In genomic region chr2:70258532-70258875, GRCh38 we compare ENCODE assay signal across 8 cellular contexts. TPM values are rescaled to one million over a fixed set of nuclear protein-coding genes. Genes with fewer than 3 reads are reported as not detected.
DNase-seq lines count a peak whose midpoint lies in the region; ATAC-seq and TF ChIP-seq lines count a peak whose summit lies in the region.

No MANE protein-coding gene starts in this region.

- no peak for TF ChIP-seq POLR2A in prostate gland (IDR thresholded peaks at IDR 0.05)

- H3K36me3 ChIP-seq in HUES6 (ENCODE audit: control insufficient read depth, insufficient read depth, low read length) (peaks cover 30% of the 10 kb centered on the region), prostate gland (no peaks in the 10 kb centered on the region)

- H3K4me3 ChIP-seq in HUES6 (ENCODE audit: low read depth, low read length): peak overlapping the region; percentile 86
- peak overlapping the region; percentile 94 for H3K4me3 ChIP-seq in right cardiac atrium (ENCODE audit: low read length)
- peak overlapping the region; percentile 88 to 93 for H3K4me3 ChIP-seq in prostate gland

- H3K27me3 ChIP-seq in HUES6 (ENCODE audit: control insufficient read depth, insufficient read depth, low read length) (no peaks in the 10 kb centered on the region), right cardiac atrium (ENCODE audit: control insufficient read depth, insufficient read depth) (no peaks in the 10 kb centered on the region), prostate gland (replicated peaks; ENCODE audit: insufficient read depth) (no peaks in the 10 kb centered on the region)

- TF ChIP-seq CTCF in prostate gland (IDR thresholded peaks at IDR 0.05): no peak

- H3K4me1 ChIP-seq in HUES6 (ENCODE audit: control insufficient read depth, insufficient read depth, low read length) (peaks cover 10% of the 10 kb centered on the region), right cardiac atrium (ENCODE audit: control insufficient read depth, insufficient read depth, low read length) (no peaks in the 10 kb centered on the region), prostate gland (replicated peaks) (peaks cover 18% of the 10 kb centered on the region)

- WGBS in right cardiac atrium: 3% methylated on average over 12 of the region's 12 CpGs
- 4% methylated on average over 12 of the region's 12 CpGs for WGBS in prostate gland

- ATAC-seq in right cardiac atrium: peak; percentile 73 to 77

- peak overlapping the region; percentile 62 for H3K9ac ChIP-seq in HUES6 (ENCODE audit: low read length)

- intact Hi-C loops in right cardiac atrium (cut with DNase I): no loop called here
- intact Hi-C loops in prostate gland (cut with DNase I): no loop called here

- H3K9me3 ChIP-seq in HUES6 (ENCODE audit: control insufficient read depth, insufficient read depth, low read depth, low read length) (no peaks in the 10 kb centered on the region), right cardiac atrium (ENCODE audit: control insufficient read depth, low read length) (no peaks in the 10 kb centered on the region), prostate gland (no peaks in the 10 kb centered on the region)

- DNase-seq in NCI-H345 treated with DMSO at 0.1 percent for 48 hours (lab: John Stamatoyannopoulos, UW; ENCODE audit: unreplicated experiment): peak; percentile 59
- DNase-seq in NCI-H345 (lab: John Stamatoyannopoulos, UW): no peak
- DNase-seq in amygdala (lab: John Stamatoyannopoulos, UW): peak in 30 of 56 donors; percentile 7 to 59 (median 30)
- peak; percentile 82 to 92 (median 91) for DNase-seq in right cardiac atrium
- peak; percentile 38 for DNase-seq in prostate gland (ENCODE audit: low spot score)
- DNase-seq in NCI-H1436 (lab: John Stamatoyannopoulos, UW): no peak
- DNase-seq in NCI-H1694 treated with DMSO at 0.1 percent for 48 hours (lab: John Stamatoyannopoulos, UW): no peak

- H3K27ac ChIP-seq in HUES6 (ENCODE audit: low read depth, low read length) (no peak overlapping the region; the same call in 1 of the 2 replicates), right cardiac atrium (ENCODE audit: low read length) (peak overlapping the region; percentile 86), prostate gland (peak overlapping the region; percentile 87 to 93)

RNA-seq across cellular contexts. Expression of gene PCYOX1, which starts 0.6 kb away (rescaled TPM):
- total RNA-seq in right cardiac atrium (10 to 100 TPM; 62.6 to 84.5 (median 76.0) TPM), prostate gland (10 to 100 TPM; 40.2 to 78.4 TPM)
- polyA plus RNA-seq in right cardiac atrium: 25.2 TPM

RNA-seq across cellular contexts. Expression of gene TIA1, which starts 10.1 kb away (rescaled TPM):
- total RNA-seq in right cardiac atrium (10 to 100 TPM; 47.5 to 62.9 (median 56.6) TPM), prostate gland (100 to 1,000 TPM in 1 of 2 donors, 10 to 100 TPM in 1; 65.3 to 100 TPM)
- polyA plus RNA-seq in right cardiac atrium: 41.1 TPM

RNA-seq across cellular contexts. Expression of gene SNRPG, which starts 35.0 kb away (rescaled TPM):
- total RNA-seq in right cardiac atrium (100 to 1,000 TPM in 3 of 4 donors, 10 to 100 TPM in 1; 87.9 to 144 (median 120) TPM), prostate gland (100 to 1,000 TPM in 1 of 2 donors, 10 to 100 TPM in 1; 69.9 to 127 TPM)
- 168 TPM for polyA plus RNA-seq in right cardiac atrium

RNA-seq across cellular contexts. Expression of gene FAM136A, which starts 43.4 kb away (rescaled TPM):
- total RNA-seq in right cardiac atrium: 10 to 100 TPM; 18.8 to 26.0 (median 22.1) TPM
- polyA plus RNA-seq in right cardiac atrium: 17.2 TPM
- 10 to 100 TPM; 26.2 to 31.1 TPM for total RNA-seq in prostate gland

Comparison
In these comparisons a context has a peak if more than half of its experiments do, and no peak if none do; other contexts are left out.
1. DNase-seq: peak in NCI-H345 treated with DMSO at 0.1 percent for 48 hours (single experiment), amygdala (30 of 56), right cardiac atrium (3 of 3) and prostate gland (single experiment); none in NCI-H345 (single experiment), NCI-H1436 (single experiment) and NCI-H1694 treated with DMSO at 0.1 percent for 48 hours (single experiment).
2. Peak in every context shown above with its lines, with median percentiles within 50 percentile points of each other: H3K4me3 ChIP-seq.